Comparison of ENCODE assay signal across 5 cellular contexts in genomic region chr17:27872776-27873175, GRCh38.
"Had no signal": no experiment of that assay in that cellular context is flagged by ENCODE, and none has a peak within 500 bp of the region (broad histone marks: within the 10 kb centered on the region; RNA-seq: fewer than 3 reads in every experiment).

No MANE protein-coding gene starts in this region.

- DNase-seq: IMR-90, KBM-7, KG1 had no signal

- H3K27ac ChIP-seq: HL-60 had no signal

- H3K4me3 ChIP-seq: K562 had no signal
